Comparison of ENCODE assay signal across 8 cellular contexts in the genomic region with DNA sequence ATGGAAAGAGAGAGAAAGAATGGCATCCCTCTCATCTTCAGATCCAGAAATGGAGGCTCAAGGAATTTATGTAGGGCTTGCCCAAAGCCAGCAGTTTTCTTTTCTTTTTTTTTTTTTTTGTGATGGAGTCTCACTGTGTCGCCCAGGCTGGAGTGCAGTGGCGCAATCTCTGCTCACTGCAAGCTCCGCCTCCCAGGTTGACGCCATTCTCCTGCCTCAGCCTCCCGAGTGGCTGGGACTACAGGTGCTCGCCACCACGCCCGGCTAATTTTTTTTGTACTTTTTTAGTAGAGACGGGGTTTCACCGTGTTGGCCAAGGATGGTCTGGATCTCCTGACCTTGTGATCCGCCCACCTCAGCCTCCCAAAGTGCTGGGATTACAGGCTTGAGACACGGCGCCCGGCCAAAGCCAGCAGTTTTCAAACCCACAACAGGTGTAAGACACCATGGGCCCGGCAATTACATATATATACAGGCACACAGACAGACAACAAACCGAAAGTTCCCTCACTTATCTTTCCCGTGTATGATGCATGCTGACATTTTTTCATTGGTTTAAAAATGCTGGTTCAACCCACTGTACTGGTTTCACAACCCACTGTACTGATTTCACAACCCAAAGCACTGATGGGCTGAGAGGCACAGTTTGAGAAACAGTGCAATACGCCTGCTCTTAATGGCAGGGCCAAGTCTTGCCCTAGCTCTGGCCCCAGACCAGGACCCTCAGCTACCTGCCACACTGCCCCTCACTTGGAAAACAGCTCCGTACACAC.
DNase-seq lines count a peak whose midpoint lies in the region; ATAC-seq, FAIRE-seq and TF ChIP-seq lines count a peak whose summit lies in the region.
"Not testable (repeated sequence)": the region's sequence is repeated elsewhere in the genome, so short reads cannot be mapped to it uniquely, and the experiment has no call there.

No MANE protein-coding gene starts in this region.

- not testable (repeated sequence) for TF ChIP-seq CTCF in HL-60 (IDR thresholded peaks at IDR 0.05; ENCODE audit: insufficient read depth, low read length); MCF 10A (IDR thresholded peaks at IDR 0.05; ENCODE audit: unreplicated experiment); HepG2 (CRISPR knock-in tag; IDR thresholded peaks at IDR 0.05); psoas muscle (IDR thresholded peaks at IDR 0.05)

- H3K4me3 Mint-ChIP-seq in activated CD4-positive, alpha-beta memory T cell treated with anti-CD3 and anti-CD28 coated beads for 36 hours = not testable (repeated sequence)
- peak overlapping the region; percentile 47 for H3K4me3 Mint-ChIP-seq in MCF 10A (ENCODE audit: unreplicated experiment)

- not testable (repeated sequence) for H3K79me2 ChIP-seq in HepG2 (ENCODE audit: insufficient read depth, low read length)

- TF ChIP-seq POLR2A in HepG2 (IDR thresholded peaks at IDR 0.05; ENCODE audit: insufficient read depth in 1 of 2, low read depth in 2 of 2, low read length in 2 of 2) = not testable (repeated sequence)

- not testable (repeated sequence) for H3K9ac ChIP-seq in HepG2 (ENCODE audit: insufficient read depth, low read depth, low read length)

- in situ Hi-C loops in HepG2 (cut with HindIII; ENCODE audit: extremely low pct_ligation_motif_present, low pct_unique_long_range_greater_than_20kb) = not testable (repeated sequence)

- FAIRE-seq in HepG2 (lab: Jason Lieb, UNC) = peak; percentile 82

- H3K27ac Mint-ChIP-seq in activated CD4-positive, alpha-beta memory T cell treated with anti-CD3 and anti-CD28 coated beads for 36 hours = peak overlapping the region; percentile 18
- not testable (repeated sequence) for H3K27ac Mint-ChIP-seq in MCF 10A (ENCODE audit: low read depth, unreplicated experiment)

- not testable (repeated sequence) for BruUV-seq in MCF 10A (replicated peaks; lab: Mats Ljungman, UMichigan); HepG2 (replicated peaks; lab: Mats Ljungman, UMichigan)

- not testable (repeated sequence) for TF ChIP-seq RAD21 in HepG2 (CRISPR knock-in tag; IDR thresholded peaks at IDR 0.05)

- peak overlapping the region; percentile 52 for H3K27ac ChIP-seq in HL-60 (replicated peaks)
- H3K27ac ChIP-seq in HepG2 (ENCODE audit: extremely low read length, insufficient read depth, low read length); psoas muscle: not testable (repeated sequence)

- ATAC-seq in HepG2 (peak; percentile 76), psoas muscle (peak; percentile 17 to 50 (median 36))

- intact Hi-C loops in activated CD4-positive, alpha-beta memory T cell treated with anti-CD3 and anti-CD28 coated beads for 36 hours (cut with micrococcal nuclease); MCF 10A (cut with micrococcal nuclease); HepG2 (cut with micrococcal nuclease; ENCODE audit: unreplicated experiment); psoas muscle (cut with DNase I): not testable (repeated sequence)

- H3K9me3 ChIP-seq in HepG2 (ENCODE audit: low read length); psoas muscle: not testable (repeated sequence)

- H3K36me3 Mint-ChIP-seq in activated CD4-positive, alpha-beta memory T cell treated with anti-CD3 and anti-CD28 coated beads for 36 hours = peaks cover 24% of the 10 kb centered on the region
- H3K36me3 Mint-ChIP-seq in MCF 10A (ENCODE audit: insufficient read depth, unreplicated experiment) = peaks cover 41% of the 10 kb centered on the region

- not testable (repeated sequence) for H3K36me3 ChIP-seq in HepG2 (replicated peaks in 1 of 2; ENCODE audit: control insufficient read depth in 1 of 2, insufficient read depth in 2 of 2, low read length in 2 of 2); psoas muscle (ENCODE audit: insufficient read depth in 1 of 2, low read depth in 1 of 2)

- peaks cover 31% of the 10 kb centered on the region for H3K4me1 Mint-ChIP-seq in activated CD4-positive, alpha-beta memory T cell treated with anti-CD3 and anti-CD28 coated beads for 36 hours (ENCODE audit: low read depth)
- not testable (repeated sequence) for H3K4me1 Mint-ChIP-seq in MCF 10A (ENCODE audit: insufficient read depth, unreplicated experiment)

- not testable (repeated sequence) for H3K4me3 ChIP-seq in HL-60 (replicated peaks; ENCODE audit: insufficient read depth, low read length); HepG2 (replicated peaks in 1 of 3; ENCODE audit: insufficient read depth in 1 of 3, low read depth in 2 of 3, low read length in 3 of 3); psoas muscle

- H3K4me1 ChIP-seq in HepG2 (ENCODE audit: insufficient read depth, low read length) = peaks cover 21% of the 10 kb centered on the region
- H3K4me1 ChIP-seq in psoas muscle = peaks cover 14% of the 10 kb centered on the region

- peak; percentile 66 for DNase-seq in AG08396 (ENCODE audit: low spot score)
- peak; percentile 58 to 75 for DNase-seq in HL-60 (ENCODE audit: low read depth in 1 of 2, low spot score in 1 of 2)
- DNase-seq in NOMO-1 treated with dmso at 0.1 percent for 144 hours (lab: John Stamatoyannopoulos, UW; ENCODE audit: unreplicated experiment) = peak; percentile 72
- DNase-seq in activated CD4-positive, alpha-beta memory T cell treated with anti-CD3 and anti-CD28 coated beads for 36 hours = peak; percentile 24
- peak; percentile 84 for DNase-seq in MCF 10A (ENCODE audit: unreplicated experiment)
- DNase-seq in fibroblast of peridontal ligament (ENCODE audit: extremely low read depth) = peak; percentile 81
- peak; percentile 47 for DNase-seq in HepG2 (ENCODE audit: low spot score)
- DNase-seq in psoas muscle = not testable (repeated sequence)

- H3K27me3 ChIP-seq in HL-60 (ENCODE audit: insufficient read depth, poor library complexity, severe bottlenecking); HepG2 (ENCODE audit: control insufficient read depth in 1 of 2, insufficient read depth in 2 of 2, low read length in 2 of 2); psoas muscle (ENCODE audit: insufficient read depth in 3 of 3, low read length in 2 of 3): not testable (repeated sequence)

- H2AFZ ChIP-seq in HepG2 (ENCODE audit: low read length) = not testable (repeated sequence)

- 73% methylated on average over 18 of the region's 19 CpGs for WGBS in HepG2 (ENCODE audit: low lambda C conversion rate)
- WGBS in psoas muscle, 3 donors = 87 to 92% (median 91%) methylated on average over 17 to 19 of the region's 19 CpGs

- H3K4me2 ChIP-seq in HepG2 (ENCODE audit: low read depth, low read length) = not testable (repeated sequence)

- POLR2A ChIA-PET in activated CD4-positive, alpha-beta memory T cell treated with anti-CD3 and anti-CD28 coated beads for 36 hours (lab: Charles Lee); HepG2 (lab: Yijun Ruan, JAX): not testable (repeated sequence)
- POLR2A ChIA-PET in MCF 10A (lab: Yijun Ruan, JAX) = interaction anchor here (0.9 to 1.0 kb wide), 2 partner anchors 9 to 31 kb away, joined by 3 read pairs; no protein-coding TSS in a partner anchor

- CTCF ChIA-PET in activated CD4-positive, alpha-beta memory T cell treated with anti-CD3 and anti-CD28 coated beads for 36 hours (lab: Charles Lee) = interaction anchor here (0.7 kb wide), 1 partner anchor 100 kb away, joined by 6 read pairs; no protein-coding TSS in a partner anchor
- CTCF ChIA-PET in MCF 10A (lab: Yijun Ruan, JAX) = interaction anchor here (1.1 kb wide), 1 partner anchor 42 kb away, joined by 3 read pairs; no protein-coding TSS in a partner anchor
- CTCF ChIA-PET in HepG2 (lab: Yijun Ruan, JAX; ENCODE audit: low intra/inter-chr PET ratio, low total read pairs) = not testable (repeated sequence)

- not testable (repeated sequence) for H4K20me1 ChIP-seq in HepG2 (ENCODE audit: insufficient read depth, low read length)

- H3K9me3 Mint-ChIP-seq in activated CD4-positive, alpha-beta memory T cell treated with anti-CD3 and anti-CD28 coated beads for 36 hours; MCF 10A (ENCODE audit: unreplicated experiment): not testable (repeated sequence)

- TF ChIP-seq EP300 in HepG2 (IDR thresholded peaks at IDR 0.05; ENCODE audit: low read depth in 2 of 2, low read length in 2 of 2) = peak in 1 of 2 experiments; percentile 70; a peak in 1 of 4 replicates
- TF ChIP-seq EP300 in HepG2 (CRISPR knock-in tag; IDR thresholded peaks at IDR 0.05; ENCODE audit: borderline replicate concordance) = not testable (repeated sequence)

- H3K27me3 Mint-ChIP-seq in activated CD4-positive, alpha-beta memory T cell treated with anti-CD3 and anti-CD28 coated beads for 36 hours; MCF 10A (ENCODE audit: insufficient read depth, unreplicated experiment): not testable (repeated sequence)

TF ChIP-seq in HepG2, 621 proteins besides CTCF, POLR2A, EP300 and RAD21:
- 0 out of 4 replicates have a peak, but pooled peaks of 1 of the 2 experiments have one; percentile 30 for TF ChIP-seq ATF4 (CRISPR knock-in tag; IDR thresholded peaks at IDR 0.05)
- TF ChIP-seq CEBPB (IDR thresholded peaks at IDR 0.05; ENCODE audit: borderline replicate concordance, low read depth, low read length) = peak; percentile 99
- 0 out of 2 replicates have a peak, but pooled peaks have one; percentile 23 for TF ChIP-seq FOSL2 (CRISPR knock-in tag; IDR thresholded peaks at IDR 0.05)
- peak; percentile 95 for TF ChIP-seq CEBPG (CRISPR knock-in tag; IDR thresholded peaks at IDR 0.05)
- 0 out of 2 replicates have a peak, but pooled peaks have one; percentile 15 for TF ChIP-seq ZNF331 (CRISPR knock-in tag; IDR thresholded peaks at IDR 0.05)
- TF ChIP-seq MAFF (IDR thresholded peaks at IDR 0.05; ENCODE audit: low read depth, low read length) = peak; percentile 31; the same call in 1 of the 2 replicates
- peak; percentile 19; the same call in 1 of the 2 replicates for TF ChIP-seq SMC3 (IDR thresholded peaks at IDR 0.05; ENCODE audit: low read length)
- TF ChIP-seq THAP11 (CRISPR knock-in tag; IDR thresholded peaks at IDR 0.05) = 0 out of 2 replicates have a peak, but pooled peaks have one; percentile 20
